In genomic region chr5:77168884-77169254, GRCh38 we compare ENCODE assay signal across 9 cellular contexts. TPM values are rescaled to one million over a fixed set of nuclear protein-coding genes. Genes with fewer than 3 reads are reported as not detected.
DNase-seq lines count a peak whose midpoint lies in the region; ATAC-seq and TF ChIP-seq lines count a peak whose summit lies in the region.
"Had no signal": no experiment of that assay in that cellular context is flagged by ENCODE, and none has a peak within 500 bp of the region (broad histone marks: within the 10 kb centered on the region; RNA-seq: fewer than 3 reads in every experiment).

No MANE protein-coding gene starts in this region.

- no peak for ATAC-seq in left ventricle myocardium superior
- ATAC-seq: activated CD8-positive, alpha-beta T cell treated with anti-CD3 and anti-CD28 coated beads, Interleukin-2, amount 10 ng/mL, durations not matched to agents 7 days and 5 days had no signal

- H3K27me3 Mint-ChIP-seq in type B pancreatic cell: no peaks in the 10 kb centered on the region

- TF ChIP-seq CTCF in type B pancreatic cell (conservative IDR thresholded peaks at IDR 0.05): no peak

- no peaks in the 10 kb centered on the region for H3K9me3 Mint-ChIP-seq in type B pancreatic cell

- H3K4me1 Mint-ChIP-seq in type B pancreatic cell (ENCODE audit: unreplicated experiment): peaks cover 11% of the 10 kb centered on the region

- intact Hi-C loops in left ventricle myocardium superior (cut with micrococcal nuclease): no loop called here

- H3K4me3 Mint-ChIP-seq in type B pancreatic cell: peak overlapping the region; percentile 51
- H3K4me3 Mint-ChIP-seq: activated CD8-positive, alpha-beta T cell treated with anti-CD3 and anti-CD28 coated beads, Interleukin-2, amount 10 ng/mL, durations not matched to agents 7 days and 5 days had no signal

- no peaks in the 10 kb centered on the region for H3K36me3 Mint-ChIP-seq in type B pancreatic cell

- peak overlapping the region; percentile 80 for H3K27ac Mint-ChIP-seq in type B pancreatic cell
- H3K27ac Mint-ChIP-seq: activated CD8-positive, alpha-beta T cell treated with anti-CD3 and anti-CD28 coated beads, Interleukin-2, amount 10 ng/mL, durations not matched to agents 7 days and 5 days had no signal

- DNase-seq in NCI-H82 (lab: John Stamatoyannopoulos, UW) (peak; percentile 37), NCI-H82 treated with DMSO at 0.1 percent for 48 hours (lab: John Stamatoyannopoulos, UW; ENCODE audit: unreplicated experiment) (no peak), SHP77 (lab: John Stamatoyannopoulos, UW) (peak; percentile 8 to 17), left ventricle myocardium superior (peak; percentile 47), type B pancreatic cell (ENCODE audit: extremely low spot score, unreplicated experiment) (no peak), germinal center (ENCODE audit: low spot score) (no peak), SKM-1 treated with dmso at 0.1 percent for 144 hours (lab: John Stamatoyannopoulos, UW; ENCODE audit: unreplicated experiment) (no peak), dedifferentiated amniotic fluid mesenchymal stem cell (ENCODE audit: extremely low spot score) (no peak)
- DNase-seq: activated CD8-positive, alpha-beta T cell treated with anti-CD3 and anti-CD28 coated beads, Interleukin-2, amount 10 ng/mL, durations not matched to agents 7 days and 5 days had no signal

RNA-seq across cellular contexts. Expression of gene PDE8B, which starts 41.6 kb away (rescaled TPM):
- total RNA-seq in left ventricle myocardium superior (0.69 TPM), type B pancreatic cell (ENCODE audit: low replicate concordance) (16.7 and 69.8 TPM in 2 replicates)
- total RNA-seq: activated CD8-positive, alpha-beta T cell treated with anti-CD3 and anti-CD28 coated beads, Interleukin-2, amount 10 ng/mL, durations not matched to agents 7 days and 5 days had no signal

Comparison
In these comparisons a context has a peak if more than half of its experiments do, and no peak if none do; other contexts are left out.
1. DNase-seq: peak in NCI-H82 (single experiment), SHP77 (2 of 2) and left ventricle myocardium superior (single experiment); none in NCI-H82 treated with DMSO at 0.1 percent for 48 hours (single experiment), type B pancreatic cell (single experiment), germinal center (single experiment), SKM-1 treated with dmso at 0.1 percent for 144 hours (single experiment) and dedifferentiated amniotic fluid mesenchymal stem cell (single experiment).
2. RNA of gene PDE8B, which starts 41.6 kb away (total RNA-seq): 16.7 to 69.8 TPM in type B pancreatic cell; 0.69 TPM in left ventricle myocardium superior (single experiment); every median in the first group is over 10 times any median in the second.